1 cellular context compared by ENCODE assay signal in genomic region chr22:20224917-20225692, GRCh38.
TF ChIP-seq lines count a peak whose summit lies in the region.

No MANE protein-coding gene starts in this region.

TF ChIP-seq in HepG2, 621 proteins besides CTCF, POLR2A, EP300 and RAD21 (continued from another document):
- TF ChIP-seq ZNF687 (CRISPR knock-in tag; IDR thresholded peaks at IDR 0.05) (no peak), BATF2 (CRISPR knock-in tag; IDR thresholded peaks at IDR 0.05) (0 out of 2 replicates have a peak, but pooled peaks have one; percentile 29)
TF ChIP-seq in HepG2: peak in this region for 2.
